Comparison of ENCODE assay signal across 8 cellular contexts in the genomic region with DNA sequence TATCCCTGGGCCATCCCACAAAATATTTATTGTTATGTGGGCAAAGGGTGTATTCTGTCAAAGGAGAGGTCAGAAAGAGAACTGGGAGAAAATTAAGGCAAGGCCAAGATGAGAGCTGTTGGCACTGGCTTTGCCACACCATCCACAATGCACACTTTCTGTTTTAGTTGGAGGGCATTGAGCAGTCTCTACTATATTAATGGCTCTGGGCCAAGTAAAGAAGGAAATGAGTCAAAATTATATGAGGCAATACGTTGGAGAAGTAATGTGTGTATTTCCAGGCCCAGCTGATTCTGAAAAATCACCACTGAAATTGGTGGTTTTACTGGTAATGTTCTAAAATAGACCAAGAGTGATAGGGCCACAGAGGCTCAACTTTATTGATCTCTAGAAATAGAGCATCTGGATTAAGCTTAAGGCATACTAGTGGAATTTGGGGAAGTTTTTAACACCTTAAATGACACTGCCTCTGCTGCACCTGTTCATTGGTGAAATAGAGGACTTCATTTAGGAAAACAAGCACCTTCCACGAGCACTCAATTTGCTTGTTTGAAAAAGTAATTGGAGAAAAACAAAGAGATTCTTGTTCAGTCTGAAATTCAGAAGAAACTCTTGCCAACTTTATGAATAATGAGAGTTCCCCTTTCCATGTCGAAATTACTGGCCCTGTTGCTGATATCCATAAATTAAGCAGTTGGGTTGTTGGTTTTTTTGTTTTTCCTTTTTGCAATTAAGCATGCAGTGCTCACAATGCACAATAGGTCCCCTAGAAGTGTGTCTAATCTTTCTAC.
A peak's percentile ranks its signal among the peaks of the same experiment; 100 is the strongest.
DNase-seq lines count a peak whose midpoint lies in the region; ATAC-seq and TF ChIP-seq lines count a peak whose summit lies in the region.
"Had no signal": no experiment of that assay in that cellular context is flagged by ENCODE, and none has a peak within 500 bp of the region (broad histone marks: within the 10 kb centered on the region; RNA-seq: fewer than 3 reads in every experiment).

No MANE protein-coding gene starts in this region.

- TF ChIP-seq CTCF in body of pancreas (IDR thresholded peaks at IDR 0.05) (no peak), osteocyte (IDR thresholded peaks at IDR 0.05) (no peak)

- H3K36me3 Mint-ChIP-seq in osteocyte (ENCODE audit: unreplicated experiment) = no peaks in the 10 kb centered on the region

- intact Hi-C loops in body of pancreas (cut with DNase I) = no loop called here

- H3K4me1 Mint-ChIP-seq in osteocyte (ENCODE audit: unreplicated experiment) = peaks cover 32% of the 10 kb centered on the region
- H3K4me1 Mint-ChIP-seq: central memory CD8-positive, alpha-beta T cell had no signal

- no peaks in the 10 kb centered on the region for H3K9me3 ChIP-seq in body of pancreas

- peak overlapping the region; percentile 21 for H3K27ac Mint-ChIP-seq in osteocyte (ENCODE audit: unreplicated experiment)

- H3K27ac ChIP-seq in body of pancreas = peak overlapping the region in 3 of 4 donors; percentile 27 to 52 (median 43)

- TF ChIP-seq POLR2A in body of pancreas (IDR thresholded peaks at IDR 0.05) = no peak

- no peak overlapping the region for H3K4me3 ChIP-seq in body of pancreas

- H3K4me3 Mint-ChIP-seq in osteocyte (ENCODE audit: unreplicated experiment) = no peak overlapping the region
- H3K4me3 Mint-ChIP-seq: central memory CD8-positive, alpha-beta T cell had no signal

- H3K36me3 ChIP-seq in body of pancreas (replicated peaks in 1 of 2; ENCODE audit: insufficient read depth in 1 of 2, low read depth in 2 of 2) = no peaks in the 10 kb centered on the region

- ATAC-seq in GM19324 (IDR thresholded peaks at IDR 0.05; ENCODE audit: low FRiP score, unreplicated experiment) (peak; percentile 52), body of pancreas (peak; percentile 53)

- no peaks in the 10 kb centered on the region for H3K27me3 ChIP-seq in body of pancreas

- DNase-seq in KG1 (lab: John Stamatoyannopoulos, UW) (peak; percentile 42), body of pancreas (no peak), osteocyte (ENCODE audit: extremely low spot score, unreplicated experiment) (no peak), superior temporal gyrus (ENCODE audit: extremely low spot score) (no peak)
- no peak for DNase-seq in activated CD4-positive, alpha-beta T cell treated with anti-CD3 and anti-CD28 coated beads for 4 hours
- no peak for DNase-seq in activated naive CD4-positive, alpha-beta T cell treated with Interleukin-2 at 50 U/mL for 16 hours

- no peaks in the 10 kb centered on the region for H3K9me3 Mint-ChIP-seq in osteocyte (ENCODE audit: unreplicated experiment)

- H3K27me3 Mint-ChIP-seq in osteocyte (ENCODE audit: unreplicated experiment) = no peaks in the 10 kb centered on the region
- H3K27me3 Mint-ChIP-seq: central memory CD8-positive, alpha-beta T cell had no signal

- peaks cover 24% of the 10 kb centered on the region for H3K4me1 ChIP-seq in body of pancreas

- WGBS in body of pancreas, 2 donors = 24% methylated on average over 3 of the region's 3 CpGs
